1 cellular context compared by ENCODE assay signal in the genomic region with DNA sequence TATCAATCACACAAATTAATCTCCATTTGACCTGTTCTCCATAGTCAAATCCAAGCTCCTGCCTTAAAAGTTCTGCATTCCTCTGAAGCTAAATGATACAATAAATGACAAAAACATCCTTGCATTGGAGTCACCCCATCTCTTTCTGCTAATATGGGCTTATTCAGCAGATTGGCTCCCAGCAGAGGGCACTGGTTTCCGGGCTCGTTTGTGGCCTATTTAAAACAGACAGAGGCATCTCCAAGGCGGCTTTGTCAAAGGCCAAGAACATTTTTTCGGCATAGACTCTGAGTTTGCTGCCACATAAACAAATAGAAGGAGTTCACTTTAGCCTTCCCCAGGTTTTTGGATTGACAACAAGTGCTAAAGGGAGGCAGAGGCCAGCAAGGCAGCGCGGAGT.
TF ChIP-seq lines count a peak whose summit lies in the region.

No MANE protein-coding gene starts in this region.

TF ChIP-seq in GM12878, 131 proteins besides CTCF, POLR2A, EP300 and RAD21 (continued from another document):
- TF ChIP-seq, protein P1, sequence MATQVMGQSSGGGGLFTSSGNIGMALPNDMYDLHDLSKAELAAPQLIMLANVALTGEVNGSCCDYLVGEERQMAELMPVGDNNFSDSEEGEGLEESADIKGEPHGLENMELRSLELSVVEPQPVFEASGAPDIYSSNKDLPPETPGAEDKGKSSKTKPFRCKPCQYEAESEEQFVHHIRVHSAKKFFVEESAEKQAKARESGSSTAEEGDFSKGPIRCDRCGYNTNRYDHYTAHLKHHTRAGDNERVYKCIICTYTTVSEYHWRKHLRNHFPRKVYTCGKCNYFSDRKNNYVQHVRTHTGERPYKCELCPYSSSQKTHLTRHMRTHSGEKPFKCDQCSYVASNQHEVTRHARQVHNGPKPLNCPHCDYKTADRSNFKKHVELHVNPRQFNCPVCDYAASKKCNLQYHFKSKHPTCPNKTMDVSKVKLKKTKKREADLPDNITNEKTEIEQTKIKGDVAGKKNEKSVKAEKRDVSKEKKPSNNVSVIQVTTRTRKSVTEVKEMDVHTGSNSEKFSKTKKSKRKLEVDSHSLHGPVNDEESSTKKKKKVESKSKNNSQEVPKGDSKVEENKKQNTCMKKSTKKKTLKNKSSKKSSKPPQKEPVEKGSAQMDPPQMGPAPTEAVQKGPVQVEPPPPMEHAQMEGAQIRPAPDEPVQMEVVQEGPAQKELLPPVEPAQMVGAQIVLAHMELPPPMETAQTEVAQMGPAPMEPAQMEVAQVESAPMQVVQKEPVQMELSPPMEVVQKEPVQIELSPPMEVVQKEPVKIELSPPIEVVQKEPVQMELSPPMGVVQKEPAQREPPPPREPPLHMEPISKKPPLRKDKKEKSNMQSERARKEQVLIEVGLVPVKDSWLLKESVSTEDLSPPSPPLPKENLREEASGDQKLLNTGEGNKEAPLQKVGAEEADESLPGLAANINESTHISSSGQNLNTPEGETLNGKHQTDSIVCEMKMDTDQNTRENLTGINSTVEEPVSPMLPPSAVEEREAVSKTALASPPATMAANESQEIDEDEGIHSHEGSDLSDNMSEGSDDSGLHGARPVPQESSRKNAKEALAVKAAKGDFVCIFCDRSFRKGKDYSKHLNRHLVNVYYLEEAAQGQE (IDR thresholded peaks at IDR 0.05; ENCODE audit: low read depth, low read length) = no peak
- TF ChIP-seq SPI1 (IDR thresholded peaks at IDR 0.05; ENCODE audit: borderline replicate concordance, insufficient read depth, low read depth, low read length) = no peak
- TF ChIP-seq, protein P2, sequence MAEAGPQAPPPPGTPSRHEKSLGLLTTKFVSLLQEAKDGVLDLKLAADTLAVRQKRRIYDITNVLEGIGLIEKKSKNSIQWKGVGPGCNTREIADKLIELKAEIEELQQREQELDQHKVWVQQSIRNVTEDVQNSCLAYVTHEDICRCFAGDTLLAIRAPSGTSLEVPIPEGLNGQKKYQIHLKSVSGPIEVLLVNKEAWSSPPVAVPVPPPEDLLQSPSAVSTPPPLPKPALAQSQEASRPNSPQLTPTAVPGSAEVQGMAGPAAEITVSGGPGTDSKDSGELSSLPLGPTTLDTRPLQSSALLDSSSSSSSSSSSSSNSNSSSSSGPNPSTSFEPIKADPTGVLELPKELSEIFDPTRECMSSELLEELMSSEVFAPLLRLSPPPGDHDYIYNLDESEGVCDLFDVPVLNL (IDR thresholded peaks at IDR 0.05; ENCODE audit: low read depth, low read length) = no peak
- no peak for TF ChIP-seq ASH2L (IDR thresholded peaks at IDR 0.05; ENCODE audit: borderline replicate concordance, low read depth)
- TF ChIP-seq SUZ12 (IDR thresholded peaks at IDR 0.05; ENCODE audit: unreplicated experiment) = no peak
- TF ChIP-seq NFXL1 (IDR thresholded peaks at IDR 0.05; ENCODE audit: borderline replicate concordance) = no peak
- TF ChIP-seq KLF5 (IDR thresholded peaks at IDR 0.05; ENCODE audit: partially characterized antibody) = no peak
